14 cellular contexts compared by ENCODE assay signal in genomic region chr1:99784143-99784542, GRCh38. TPM values are rescaled to one million over a fixed set of nuclear protein-coding genes. Genes with fewer than 3 reads are reported as not detected.
A peak's percentile ranks its signal among the peaks of the same experiment; 100 is the strongest.
DNase-seq lines count a peak whose midpoint lies in the region; ATAC-seq and TF ChIP-seq lines count a peak whose summit lies in the region.
"Had no signal": no experiment of that assay in that cellular context is flagged by ENCODE, and none has a peak within 500 bp of the region (broad histone marks: within the 10 kb centered on the region; RNA-seq: fewer than 3 reads in every experiment).

No MANE protein-coding gene starts in this region.

- peaks cover 19% of the 10 kb centered on the region for H3K4me1 Mint-ChIP-seq in activated CD4-positive, alpha-beta T cell treated with anti-CD3 and anti-CD28 coated beads, Interleukin-2, amount 10 ng/mL, durations not matched to agents 24 days and 14 days
- H3K4me1 Mint-ChIP-seq in activated CD8-positive, alpha-beta T cell treated with anti-CD3 and anti-CD28 coated beads for 36 hours (ENCODE audit: low read depth), result peaks cover 21% of the 10 kb centered on the region
- H3K4me1 Mint-ChIP-seq in MCF 10A (ENCODE audit: insufficient read depth, unreplicated experiment), result no peaks in the 10 kb centered on the region

- no peak overlapping the region for H3K4me2 ChIP-seq in trophoblast cell (ENCODE audit: low read length)

- no peaks in the 10 kb centered on the region for H3K79me2 ChIP-seq in trophoblast cell (ENCODE audit: control insufficient read depth, insufficient read depth, low read length, poor library complexity)

- no peak overlapping the region for H3K9ac ChIP-seq in trophoblast cell (ENCODE audit: low read length)

- no peaks in the 10 kb centered on the region for H3K79me1 ChIP-seq in trophoblast cell (ENCODE audit: low read length)

- POLR2A ChIA-PET in activated CD8-positive, alpha-beta T cell treated with anti-CD3 and anti-CD28 coated beads for 36 hours (lab: Charles Lee), result no interaction called here
- POLR2A ChIA-PET in MCF 10A (lab: Yijun Ruan, JAX), result interaction anchor here (0.7 kb wide), 1 partner anchor 1053 kb away, joined by 3 read pairs; no protein-coding TSS in a partner anchor

- H3K27me3 ChIP-seq in trophoblast cell (ENCODE audit: insufficient read depth, low read length), result no peaks in the 10 kb centered on the region
- H3K27me3 ChIP-seq: ascending aorta had no signal

- peak; percentile 25 for ATAC-seq in HG02870 (IDR thresholded peaks at IDR 0.05; ENCODE audit: unreplicated experiment)
- ATAC-seq in activated CD8-positive, alpha-beta T cell treated with anti-CD3 and anti-CD28 coated beads for 36 hours, result peak; percentile 39

- no peak overlapping the region for H4K12ac ChIP-seq in trophoblast cell (ENCODE audit: low read depth, low read length)

- no peak overlapping the region for H3K18ac ChIP-seq in trophoblast cell (ENCODE audit: low read length)

- peaks cover 2% of the 10 kb centered on the region for H3K36me3 Mint-ChIP-seq in activated CD4-positive, alpha-beta T cell treated with anti-CD3 and anti-CD28 coated beads, Interleukin-2, amount 10 ng/mL, durations not matched to agents 24 days and 14 days (ENCODE audit: low read depth)
- no peaks in the 10 kb centered on the region for H3K36me3 Mint-ChIP-seq in activated CD8-positive, alpha-beta T cell treated with anti-CD3 and anti-CD28 coated beads for 36 hours (ENCODE audit: low read depth)
- H3K36me3 Mint-ChIP-seq in MCF 10A (ENCODE audit: insufficient read depth, unreplicated experiment), result no peaks in the 10 kb centered on the region
- H3K36me3 Mint-ChIP-seq: memory B cell had no signal

- no TSS peak for BruUV-seq in MCF 10A (replicated peaks; lab: Mats Ljungman, UMichigan)

- CTCF ChIA-PET in activated CD8-positive, alpha-beta T cell treated with anti-CD3 and anti-CD28 coated beads for 36 hours (lab: Charles Lee), result interaction anchor here (0.7 kb wide), 1 partner anchor 495 kb away, joined by 3 read pairs; no protein-coding TSS in a partner anchor
- CTCF ChIA-PET in MCF 10A (lab: Yijun Ruan, JAX), result no interaction called here

- no peak overlapping the region for H2BK5ac ChIP-seq in trophoblast cell (ENCODE audit: low read depth, low read length, poor library complexity)

- H3K14ac ChIP-seq in trophoblast cell (ENCODE audit: low read length), result no peak overlapping the region

- H2AFZ ChIP-seq in trophoblast cell (ENCODE audit: insufficient read depth, low read length, poor library complexity), result no peak overlapping the region

- peaks cover 62% of the 10 kb centered on the region for H3K27me3 Mint-ChIP-seq in activated CD4-positive, alpha-beta T cell treated with anti-CD3 and anti-CD28 coated beads, Interleukin-2, amount 10 ng/mL, durations not matched to agents 24 days and 14 days
- H3K27me3 Mint-ChIP-seq in activated CD8-positive, alpha-beta T cell treated with anti-CD3 and anti-CD28 coated beads for 36 hours, result peaks cover 34% of the 10 kb centered on the region
- peaks cover 20% of the 10 kb centered on the region for H3K27me3 Mint-ChIP-seq in MCF 10A (ENCODE audit: insufficient read depth, unreplicated experiment)

- no peak overlapping the region for H3K4me3 ChIP-seq in trophoblast cell (ENCODE audit: low read depth, low read length)
- H3K4me3 ChIP-seq: ascending aorta, MG63 had no signal

- peak overlapping the region; percentile 37 for H3K23ac ChIP-seq in trophoblast cell (ENCODE audit: low read length)

- H2BK120ac ChIP-seq in trophoblast cell (ENCODE audit: insufficient read depth, low read length, poor library complexity), result no peak overlapping the region

- no peak overlapping the region for H4K8ac ChIP-seq in trophoblast cell (ENCODE audit: low read depth, low read length)

- no peaks in the 10 kb centered on the region for H3K9me3 Mint-ChIP-seq in activated CD4-positive, alpha-beta T cell treated with anti-CD3 and anti-CD28 coated beads, Interleukin-2, amount 10 ng/mL, durations not matched to agents 24 days and 14 days
- no peaks in the 10 kb centered on the region for H3K9me3 Mint-ChIP-seq in activated CD8-positive, alpha-beta T cell treated with anti-CD3 and anti-CD28 coated beads for 36 hours
- H3K9me3 Mint-ChIP-seq in MCF 10A (ENCODE audit: unreplicated experiment), result no peaks in the 10 kb centered on the region
- H3K9me3 Mint-ChIP-seq: memory B cell had no signal

- H3K36me3 ChIP-seq in trophoblast cell (ENCODE audit: control insufficient read depth in 1 of 2, insufficient read depth in 2 of 2, low read length in 2 of 2), result no peaks in the 10 kb centered on the region
- H3K36me3 ChIP-seq: ascending aorta, MG63 had no signal

- no peak overlapping the region for H3K4ac ChIP-seq in trophoblast cell (ENCODE audit: low read depth, low read length)

- H3K9me3 ChIP-seq in trophoblast cell (ENCODE audit: insufficient read depth, low read depth, low read length), result no peaks in the 10 kb centered on the region
- H3K9me3 ChIP-seq: ascending aorta, MG63 had no signal

- no peak overlapping the region for H2AK5ac ChIP-seq in trophoblast cell (ENCODE audit: low read length)

- no peak overlapping the region for H3K27ac Mint-ChIP-seq in activated CD4-positive, alpha-beta T cell treated with anti-CD3 and anti-CD28 coated beads, Interleukin-2, amount 10 ng/mL, durations not matched to agents 24 days and 14 days
- no peak overlapping the region for H3K27ac Mint-ChIP-seq in activated CD8-positive, alpha-beta T cell treated with anti-CD3 and anti-CD28 coated beads for 36 hours
- no peak overlapping the region for H3K27ac Mint-ChIP-seq in MCF 10A (ENCODE audit: low read depth, unreplicated experiment)
- H3K27ac Mint-ChIP-seq: memory B cell had no signal

- H3K4me3 Mint-ChIP-seq in activated CD4-positive, alpha-beta T cell treated with anti-CD3 and anti-CD28 coated beads, Interleukin-2, amount 10 ng/mL, durations not matched to agents 24 days and 14 days, result peak overlapping the region; percentile 29
- peak overlapping the region; percentile 9 for H3K4me3 Mint-ChIP-seq in activated CD8-positive, alpha-beta T cell treated with anti-CD3 and anti-CD28 coated beads for 36 hours
- H3K4me3 Mint-ChIP-seq in MCF 10A (ENCODE audit: unreplicated experiment), result no peak overlapping the region
- H3K4me3 Mint-ChIP-seq: memory B cell had no signal

- intact Hi-C loops in activated CD4-positive, alpha-beta T cell treated with anti-CD3 and anti-CD28 coated beads, Interleukin-2, amount 10 ng/mL, durations not matched to agents 24 days and 14 days (cut with micrococcal nuclease), result no loop called here
- intact Hi-C loops in activated CD8-positive, alpha-beta T cell treated with anti-CD3 and anti-CD28 coated beads for 36 hours (cut with micrococcal nuclease), result no loop called here
- intact Hi-C loops in MCF 10A (cut with micrococcal nuclease), result no loop called here

- no peak overlapping the region for H4K91ac ChIP-seq in trophoblast cell (ENCODE audit: low read depth, low read length)

- no CpG with 5 or more reads among the region's 1 CpG for WGBS in trophoblast cell (ENCODE audit: extremely low coverage, insufficient coverage, insufficient read length)

- no peak overlapping the region for H3K27ac ChIP-seq in trophoblast cell (ENCODE audit: low read depth, low read length)
- H3K27ac ChIP-seq: ascending aorta had no signal

- H3K4me1 ChIP-seq in trophoblast cell (ENCODE audit: control insufficient read depth in 1 of 2, insufficient read depth in 2 of 2, low read length in 2 of 2), result peaks cover 0 to 3% of the 10 kb centered on the region in 2 experiments
- H3K4me1 ChIP-seq: ascending aorta had no signal

- no peak overlapping the region for H2BK12ac ChIP-seq in trophoblast cell (ENCODE audit: low read length)

- DNase-seq in activated CD4-positive, alpha-beta T cell treated with anti-CD3 and anti-CD28 coated beads, Interleukin-2, amount 10 ng/mL, durations not matched to agents 24 days and 14 days, result no peak
- no peak for DNase-seq in activated CD4-positive, alpha-beta T cell treated with anti-CD3 and anti-CD28 coated beads for 4 hours
- DNase-seq in activated CD8-positive, alpha-beta T cell treated with anti-CD3 and anti-CD28 coated beads for 36 hours, result no peak
- DNase-seq in trophoblast cell (no peak), SW480 (ENCODE audit: low spot score) (no peak), MCF 10A (ENCODE audit: unreplicated experiment) (no peak)
- DNase-seq in NK-92 treated with Interleukin-12 subunit alpha and Interleukin-12 subunit beta, amount 100 ng/mL, for 24 hours (lab: John Stamatoyannopoulos, UW), result no peak
- DNase-seq: activated CD8-positive, alpha-beta memory T cell treated with anti-CD3 and anti-CD28 coated beads, Interleukin-2, amount 50 U/mL, for 4 hours; hippocampal formation; MG63; NCI-H524 had no signal

- TF ChIP-seq CTCF in activated CD8-positive, alpha-beta T cell treated with anti-CD3 and anti-CD28 coated beads for 36 hours (IDR thresholded peaks at IDR 0.05), result no peak
- TF ChIP-seq CTCF in MCF 10A (IDR thresholded peaks at IDR 0.05; ENCODE audit: unreplicated experiment), result no peak

RNA-seq across cellular contexts. Expression of gene FRRS1, which starts 17.7 kb away (rescaled TPM):
- total RNA-seq in activated CD4-positive, alpha-beta T cell treated with anti-CD3 and anti-CD28 coated beads, Interleukin-2, amount 10 ng/mL, durations not matched to agents 24 days and 14 days, result 0.24 and 0.28 TPM in 2 replicates
- 1 to 10 TPM; 4.0 to 4.2 TPM for total RNA-seq in activated CD8-positive, alpha-beta T cell treated with anti-CD3 and anti-CD28 coated beads for 36 hours
- 16.0 and 16.6 TPM in 2 replicates for polyA plus RNA-seq in trophoblast cell (2013)
- total RNA-seq in MCF 10A (2022), result 7.2 and 7.4 TPM in 2 replicates
